In the genomic region with DNA sequence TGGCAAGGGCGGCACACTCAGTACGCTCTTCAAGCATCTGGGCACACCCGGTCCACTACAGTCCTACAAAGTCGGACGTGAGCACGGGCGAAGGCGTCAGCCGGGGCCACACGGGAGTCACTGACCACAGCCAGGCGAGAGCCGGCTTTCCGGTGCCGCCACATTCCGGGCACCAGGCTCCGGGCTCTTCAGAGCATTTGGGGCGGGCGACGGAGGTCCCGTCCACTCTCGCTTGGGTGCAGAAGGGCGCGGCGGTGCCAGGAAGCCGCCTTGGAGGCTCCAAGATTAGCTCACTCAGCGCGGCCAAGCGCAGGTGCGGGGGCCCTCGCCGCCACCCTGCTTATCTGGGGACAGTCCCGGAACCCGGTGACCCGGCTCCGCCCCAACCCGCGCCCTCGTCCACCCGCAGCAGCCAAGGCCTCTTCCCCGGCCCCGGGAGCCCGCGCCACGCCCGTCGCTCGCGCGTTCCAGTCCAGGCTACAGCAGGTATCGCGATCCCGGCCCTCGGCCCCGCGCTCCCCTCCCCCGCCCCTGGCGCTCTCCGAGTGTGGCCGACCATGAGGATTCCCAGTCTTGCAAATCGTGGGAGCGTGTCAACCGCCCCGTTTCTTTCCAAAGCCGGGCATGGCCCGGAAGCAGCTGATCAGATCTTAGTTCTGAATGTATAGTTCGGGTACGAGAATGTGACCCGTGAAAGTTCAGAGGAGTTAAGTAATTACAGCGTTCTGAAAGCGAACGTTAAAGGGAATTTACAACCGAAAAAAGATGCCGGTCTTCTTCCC, we compare ENCODE assay signal across 8 cellular contexts. TPM values are rescaled to one million over a fixed set of nuclear protein-coding genes. Genes with fewer than 3 reads are reported as not detected.
DNase-seq lines count a peak whose midpoint lies in the region; ATAC-seq, FAIRE-seq and TF ChIP-seq lines count a peak whose summit lies in the region.

A gene (plus strand): TSS at position 127 of the 782 bp plus-strand sequence. CDS start 2,678 bp downstream, outside the sequence.

- peak within 1 kb of the TSS; percentile 90 to 96 for H3K4me3 Mint-ChIP-seq in CD14-positive monocyte
- peak within 1 kb of the TSS; percentile 84 for H3K4me3 Mint-ChIP-seq in activated naive CD8-positive, alpha-beta T cell treated with anti-CD3 and anti-CD28 coated beads, Interleukin-2, amount 50 U/mL, for 24 hours
- H3K4me3 Mint-ChIP-seq in progenitor cell of endocrine pancreas (ENCODE audit: low read depth) = peak within 1 kb of the TSS; percentile 83

- H3K27ac Mint-ChIP-seq in CD14-positive monocyte (peak within 1 kb of the TSS; percentile 96 to 99 (median 98)), progenitor cell of endocrine pancreas (peak within 1 kb of the TSS; percentile 96)
- peak within 1 kb of the TSS; percentile 92 for H3K27ac Mint-ChIP-seq in activated naive CD8-positive, alpha-beta T cell treated with anti-CD3 and anti-CD28 coated beads, Interleukin-2, amount 50 U/mL, for 24 hours

- no peak for TF ChIP-seq CTCF in CD14-positive monocyte (IDR thresholded peaks at IDR 0.05)
- no peak for TF ChIP-seq CTCF in progenitor cell of endocrine pancreas (IDR thresholded peaks at IDR 0.05; ENCODE audit: unreplicated experiment)

- no peaks in the 10 kb centered on the region for H3K27me3 Mint-ChIP-seq in CD14-positive monocyte (ENCODE audit: low read depth in 3 of 3)
- H3K27me3 Mint-ChIP-seq in activated naive CD8-positive, alpha-beta T cell treated with anti-CD3 and anti-CD28 coated beads, Interleukin-2, amount 50 U/mL, for 24 hours = peaks cover 6% of the 10 kb centered on the region
- peaks cover 19% of the 10 kb centered on the region for H3K27me3 Mint-ChIP-seq in progenitor cell of endocrine pancreas

- no peak for FAIRE-seq in RCC 7860 (lab: Jason Lieb, UNC)

- H3K9me3 Mint-ChIP-seq in CD14-positive monocyte = peaks cover 0 to 2% (median 0%) of the 10 kb centered on the region in 7 donors
- no peaks in the 10 kb centered on the region for H3K9me3 Mint-ChIP-seq in activated naive CD8-positive, alpha-beta T cell treated with anti-CD3 and anti-CD28 coated beads, Interleukin-2, amount 50 U/mL, for 24 hours
- H3K9me3 Mint-ChIP-seq in progenitor cell of endocrine pancreas (ENCODE audit: low read depth) = no peaks in the 10 kb centered on the region

- ATAC-seq in GM19043 (IDR thresholded peaks at IDR 0.05; ENCODE audit: low read depth, unreplicated experiment) (peak; percentile 43), HG03175 (IDR thresholded peaks at IDR 0.05; ENCODE audit: unreplicated experiment) (peak; percentile 65), left cardiac atrium (peak; percentile 96 to 97)
- peak; percentile 72 for ATAC-seq in activated naive CD8-positive, alpha-beta T cell treated with anti-CD3 and anti-CD28 coated beads, Interleukin-2, amount 50 U/mL, for 24 hours

- peak; percentile 78 for DNase-seq in CD14-positive monocyte (ENCODE audit: low spot score)
- DNase-seq in RCC 7860 (ENCODE audit: low spot score) = peak; percentile 22
- peak; percentile 72 for DNase-seq in activated naive CD8-positive, alpha-beta T cell treated with anti-CD3 and anti-CD28 coated beads, Interleukin-2, amount 50 U/mL, for 24 hours
- peak; percentile 89 for DNase-seq in left cardiac atrium
- DNase-seq in progenitor cell of endocrine pancreas (ENCODE audit: low spot score, unreplicated experiment) = peak; percentile 63
- DNase-seq in NK-92 (lab: John Stamatoyannopoulos, UW; ENCODE audit: unreplicated experiment) = no peak

- intact Hi-C loops in CD14-positive monocyte (cut with micrococcal nuclease) (loop anchor here (1.0 to 10.0 kb wide), 2 partner anchors 8 to 65 kb away; no protein-coding TSS in a partner anchor), left cardiac atrium (cut with DNase I) (loop anchor here in 1 of 2 donors (2.0 to 5.0 kb wide), 2 partner anchors 59 to 98 kb away; a partner anchor contains a TSS)

- peaks cover 25% of the 10 kb centered on the region for H3K4me1 Mint-ChIP-seq in CD14-positive monocyte
- H3K4me1 Mint-ChIP-seq in activated naive CD8-positive, alpha-beta T cell treated with anti-CD3 and anti-CD28 coated beads, Interleukin-2, amount 50 U/mL, for 24 hours = peaks cover 26% of the 10 kb centered on the region
- H3K4me1 Mint-ChIP-seq in progenitor cell of endocrine pancreas (ENCODE audit: low read depth) = peaks cover 9% of the 10 kb centered on the region

- H3K36me3 Mint-ChIP-seq in CD14-positive monocyte (peaks cover 10 to 15% of the 10 kb centered on the region in 2 donors), progenitor cell of endocrine pancreas (ENCODE audit: insufficient read depth) (no peaks in the 10 kb centered on the region)
- H3K36me3 Mint-ChIP-seq in activated naive CD8-positive, alpha-beta T cell treated with anti-CD3 and anti-CD28 coated beads, Interleukin-2, amount 50 U/mL, for 24 hours (ENCODE audit: low read depth) = peaks cover 4% of the 10 kb centered on the region

RNA-seq across cellular contexts. Expression of the gene that starts here (rescaled TPM):
- polyA plus RNA-seq in CD14-positive monocyte = 10 to 100 TPM; 31.5 to 37.8 TPM
- total RNA-seq in left cardiac atrium = 10 to 100 TPM in 1 of 2 donors, 1 to 10 TPM in 1; 9.4 to 10.8 TPM
- total RNA-seq in progenitor cell of endocrine pancreas = 3.4 and 3.7 TPM in 2 replicates

Comparison
In these comparisons a context has a peak if more than half of its experiments do, and no peak if none do; other contexts are left out.
1. ATAC-seq: peak in every context shown above with its lines; median percentile 96 in left cardiac atrium; 72 in activated naive CD8-positive, alpha-beta T cell treated with anti-CD3 and anti-CD28 coated beads, Interleukin-2, amount 50 U/mL, for 24 hours; 65 in HG03175; 43 in GM19043.